ENCODE assay signal across 30 cellular contexts in the genomic region with DNA sequence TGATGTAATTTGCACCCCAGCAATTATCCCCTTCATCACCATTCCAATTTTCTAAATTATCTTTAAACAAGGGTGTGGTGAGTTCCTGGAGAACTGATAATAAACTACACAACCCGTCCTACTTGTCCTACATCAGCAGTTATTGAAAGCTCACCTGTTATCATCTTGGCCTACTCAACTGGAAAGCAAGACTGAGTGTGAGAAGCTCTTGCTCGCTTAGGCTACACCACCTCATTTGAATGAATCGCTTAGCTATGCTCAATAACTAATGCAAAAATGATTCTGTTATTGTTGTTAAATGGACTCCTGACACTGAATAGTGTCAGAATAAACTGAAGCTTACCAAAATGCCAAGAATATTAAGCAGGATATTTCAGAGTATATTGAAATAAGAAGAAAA.
DNase-seq lines count a peak whose midpoint lies in the region; ATAC-seq, FAIRE-seq and TF ChIP-seq lines count a peak whose summit lies in the region.
"Had no signal": no experiment of that assay in that cellular context is flagged by ENCODE, and none has a peak within 500 bp of the region (broad histone marks: within the 10 kb centered on the region; RNA-seq: fewer than 3 reads in every experiment).

No MANE protein-coding gene starts in this region.

- H3K36me3 ChIP-seq in GM12878 (ENCODE audit: control insufficient read depth in 2 of 2, insufficient read depth in 2 of 2, low read length in 1 of 2): no peaks in the 10 kb centered on the region

- peaks cover 0 to 3% of the 10 kb centered on the region in 2 donors for H3K36me3 Mint-ChIP-seq in naive B cell
- H3K36me3 Mint-ChIP-seq: CD4-positive, alpha-beta memory T cell had no signal

- H3K9ac ChIP-seq in GM12878 (ENCODE audit: control insufficient read depth, insufficient read depth, low read length): no peak overlapping the region
- H3K9ac ChIP-seq: KMS-11, SK-N-SH had no signal

- no peaks in the 10 kb centered on the region for H3K4me1 ChIP-seq in GM12878 (ENCODE audit: control insufficient read depth, insufficient read depth, low read length)
- H3K4me1 ChIP-seq: Caco-2 had no signal

- intact Hi-C loops in GM12878 (cut with micrococcal nuclease; ENCODE audit: unreplicated experiment): no loop called here

- ATAC-seq in GM12878: no peak
- peak; percentile 56 to 60 for ATAC-seq in naive B cell (ENCODE audit: low read depth in 2 of 2)
- ATAC-seq in HG03354 (IDR thresholded peaks at IDR 0.05; ENCODE audit: poor library complexity, severe bottlenecking, unreplicated experiment): no peak
- ATAC-seq in GM21381 (IDR thresholded peaks at IDR 0.05; ENCODE audit: unreplicated experiment): no peak
- ATAC-seq: T-helper 17 cell had no signal

- RAD21 ChIA-PET in GM12878 (lab: Charles Lee; ENCODE audit: unreplicated experiment): interaction anchor here (0.7 to 1.0 kb wide), 3 partner anchors 103 to 148 kb away, joined by 3 read pairs; partner anchors contain the start of gene BTG1

- CTCF ChIA-PET in GM12878 (lab: Yijun Ruan, JAX): interaction anchor here (0.6 to 1.5 kb wide), 5 partner anchors 10 to 374 kb away, joined by 3 read pairs; no protein-coding TSS in a partner anchor

- H3K4me3 Mint-ChIP-seq in naive B cell: no peak overlapping the region
- H3K4me3 Mint-ChIP-seq: CD4-positive, alpha-beta memory T cell; T-helper 17 cell had no signal

- in situ Hi-C loops in GM12878 (cut with MboI): no loop called here

- H3K27me3 ChIP-seq in GM12878 (replicated peaks in 1 of 2; ENCODE audit: control insufficient read depth in 2 of 2, insufficient read depth in 2 of 2, low read length in 1 of 2): no peaks in the 10 kb centered on the region

- no peak for TF ChIP-seq RAD21 in GM12878 (IDR thresholded peaks at IDR 0.05; ENCODE audit: insufficient read depth, low read depth, low read length)

- peak overlapping the region in 3 of 6 donors; percentile 13 to 78 (median 57) for H3K27ac Mint-ChIP-seq in naive B cell
- H3K27ac Mint-ChIP-seq: CD4-positive, alpha-beta memory T cell; T-helper 17 cell had no signal

- DNase-seq in GM12891 (ENCODE audit: insufficient read length, low spot score) (no peak), NCI-H526 (lab: John Stamatoyannopoulos, UW) (peak; percentile 64 to 72), GM12878 (ENCODE audit: low read depth, low spot score) (no peak), naive B cell (no peak), NCI-H187 treated with DMSO at 0.1 percent for 48 hours (lab: John Stamatoyannopoulos, UW) (no peak)
- DNase-seq in activated T-cell treated with anti-CD3 and anti-CD28 coated beads, Interleukin-2, amount 50 U/mL, for 48 hours: no peak
- DNase-seq: C1 segment of cervical spinal cord; Caco-2; CD4-positive, alpha-beta memory T cell; DMS79; EL; GDM1; MM.1S; NCI-H1417; NCI-H1694 treated with DMSO at 0.1 percent for 48 hours; NCI-H2081 treated with DMSO at 0.1 percent for 48 hours; NCI-H2171; NCI-H226; NCI-H510A; OCI-M1; SK-N-SH; SW 1271; T-helper 17 cell had no signal

- H3K27me3 Mint-ChIP-seq in naive B cell: no peaks in the 10 kb centered on the region
- H3K27me3 Mint-ChIP-seq: CD4-positive, alpha-beta memory T cell; T-helper 17 cell had no signal

- BruUV-seq in GM12878 (replicated peaks; lab: Mats Ljungman, UMichigan): no TSS peak

- SMC1A ChIA-PET in GM12878 (lab: Charles Lee; ENCODE audit: uncharacterized antibody, unreplicated experiment): interaction anchor here (0.6 to 1.9 kb wide), 8 partner anchors 9 to 262 kb away, joined by 3 to 6 read pairs (median 3); no protein-coding TSS in a partner anchor

- H4K20me1 ChIP-seq in GM12878 (ENCODE audit: control insufficient read depth, insufficient read depth): no peaks in the 10 kb centered on the region

- H3K9me3 ChIP-seq in GM12878 (replicated peaks; ENCODE audit: control insufficient read depth, insufficient read depth, low read length): no peaks in the 10 kb centered on the region
- H3K9me3 ChIP-seq: Caco-2, SK-N-SH had no signal

- POLR2A ChIA-PET in GM12878 (lab: Charles Lee): interaction anchor here (0.7 kb wide), 1 partner anchor 33 kb away, joined by 3 read pairs; no protein-coding TSS in a partner anchor

- WGBS in GM12878 (ENCODE audit: insufficient coverage, insufficient replicate concordance, low lambda C conversion rate, missing lambda C conversion rate): 46% methylated on average over 3 of the region's 3 CpGs

- TF ChIP-seq POLR2A in GM12891 (IDR thresholded peaks at IDR 0.05; ENCODE audit: low read depth, low read length) (no peak), GM12878 (IDR thresholded peaks at IDR 0.05; ENCODE audit: low read depth, low read length) (no peak)

- no peak overlapping the region for H3K27ac ChIP-seq in GM12878 (ENCODE audit: control insufficient read depth, insufficient read depth)
- H3K27ac ChIP-seq: KMS-11 had no signal

- TF ChIP-seq EP300 in GM12878 (IDR thresholded peaks at IDR 0.05; ENCODE audit: borderline replicate concordance in 1 of 2, control insufficient read depth in 1 of 2, low read depth in 2 of 2, low read length in 2 of 2): no peak

- H3K4me1 Mint-ChIP-seq in naive B cell: peaks cover 23 to 38% (median 37%) of the 10 kb centered on the region in 3 donors

- no peak overlapping the region for H3K4me2 ChIP-seq in GM12878 (ENCODE audit: control insufficient read depth, insufficient read depth)
- H3K4me2 ChIP-seq: KMS-11, SK-N-SH had no signal

- no peak overlapping the region for H2AFZ ChIP-seq in GM12878 (ENCODE audit: control insufficient read depth, low read depth, low read length)

- TF ChIP-seq CTCF in GM12878 (IDR thresholded peaks at IDR 0.05 in 2 of 3, conservative IDR thresholded peaks at IDR 0.05 in 1 of 3; ENCODE audit: control insufficient read depth in 2 of 3, extremely low read depth in 1 of 3, insufficient read depth in 1 of 3, low read depth in 3 of 3, low read length in 3 of 3): no peak

- H3K79me2 ChIP-seq in GM12878 (ENCODE audit: control insufficient read depth, insufficient read depth, low read length): no peaks in the 10 kb centered on the region

- no peak overlapping the region for H3K4me3 ChIP-seq in GM12878

- H3K9me3 Mint-ChIP-seq in naive B cell: no peaks in the 10 kb centered on the region

- peak; percentile 78 for FAIRE-seq in GM12891 (lab: Jason Lieb, UNC)
- peak; percentile 31 for FAIRE-seq in GM12878 (lab: Jason Lieb, UNC)
- FAIRE-seq: A204.1, GM12892, H54, RCC 7860 had no signal

TF ChIP-seq in GM12891, 5 proteins besides CTCF, POLR2A, EP300 and RAD21:
- TF ChIP-seq SPI1 (IDR thresholded peaks at IDR 0.05; ENCODE audit: low read depth, low read length): no peak
- no peak for TF ChIP-seq TAF1 (IDR thresholded peaks at IDR 0.05; ENCODE audit: low read depth, low read length)
- TF ChIP-seq PAX5 (IDR thresholded peaks at IDR 0.05; ENCODE audit: insufficient read depth, low read length, severe bottlenecking): no peak

TF ChIP-seq in GM12878, 131 proteins besides CTCF, POLR2A, EP300 and RAD21 (continues in another document):
- TF ChIP-seq SIX5 (IDR thresholded peaks at IDR 0.05; ENCODE audit: low read depth, low read length, severe bottlenecking) (no peak), SRF (IDR thresholded peaks at IDR 0.05; ENCODE audit: low read depth in 2 of 2, low read length in 2 of 2) (no peak), HDGF (IDR thresholded peaks at IDR 0.05) (no peak), MTA2 (IDR thresholded peaks at IDR 0.05; ENCODE audit: low read depth) (no peak), MEF2A (IDR thresholded peaks at IDR 0.05; ENCODE audit: insufficient read depth, low read depth, low read length) (no peak), PAX5 (IDR thresholded peaks at IDR 0.05; ENCODE audit: borderline replicate concordance, low read depth, low read length) (no peak), RAD51 (IDR thresholded peaks at IDR 0.05) (no peak)
- TF ChIP-seq, protein P1, sequence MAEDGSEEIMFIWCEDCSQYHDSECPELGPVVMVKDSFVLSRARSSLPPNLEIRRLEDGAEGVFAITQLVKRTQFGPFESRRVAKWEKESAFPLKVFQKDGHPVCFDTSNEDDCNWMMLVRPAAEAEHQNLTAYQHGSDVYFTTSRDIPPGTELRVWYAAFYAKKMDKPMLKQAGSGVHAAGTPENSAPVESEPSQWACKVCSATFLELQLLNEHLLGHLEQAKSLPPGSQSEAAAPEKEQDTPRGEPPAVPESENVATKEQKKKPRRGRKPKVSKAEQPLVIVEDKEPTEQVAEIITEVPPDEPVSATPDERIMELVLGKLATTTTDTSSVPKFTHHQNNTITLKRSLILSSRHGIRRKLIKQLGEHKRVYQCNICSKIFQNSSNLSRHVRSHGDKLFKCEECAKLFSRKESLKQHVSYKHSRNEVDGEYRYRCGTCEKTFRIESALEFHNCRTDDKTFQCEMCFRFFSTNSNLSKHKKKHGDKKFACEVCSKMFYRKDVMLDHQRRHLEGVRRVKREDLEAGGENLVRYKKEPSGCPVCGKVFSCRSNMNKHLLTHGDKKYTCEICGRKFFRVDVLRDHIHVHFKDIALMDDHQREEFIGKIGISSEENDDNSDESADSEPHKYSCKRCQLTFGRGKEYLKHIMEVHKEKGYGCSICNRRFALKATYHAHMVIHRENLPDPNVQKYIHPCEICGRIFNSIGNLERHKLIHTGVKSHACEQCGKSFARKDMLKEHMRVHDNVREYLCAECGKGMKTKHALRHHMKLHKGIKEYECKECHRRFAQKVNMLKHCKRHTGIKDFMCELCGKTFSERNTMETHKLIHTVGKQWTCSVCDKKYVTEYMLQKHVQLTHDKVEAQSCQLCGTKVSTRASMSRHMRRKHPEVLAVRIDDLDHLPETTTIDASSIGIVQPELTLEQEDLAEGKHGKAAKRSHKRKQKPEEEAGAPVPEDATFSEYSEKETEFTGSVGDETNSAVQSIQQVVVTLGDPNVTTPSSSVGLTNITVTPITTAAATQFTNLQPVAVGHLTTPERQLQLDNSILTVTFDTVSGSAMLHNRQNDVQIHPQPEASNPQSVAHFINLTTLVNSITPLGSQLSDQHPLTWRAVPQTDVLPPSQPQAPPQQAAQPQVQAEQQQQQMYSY (CRISPR knock-in tag; IDR thresholded peaks at IDR 0.05): no peak

Comparison
In these comparisons a context has a peak if more than half of its experiments do, and no peak if none do; other contexts are left out.
1. DNase-seq: peak in NCI-H526 (2 of 2); none in GM12891 (single experiment), GM12878 (single experiment), naive B cell (single experiment), activated T-cell treated with anti-CD3 and anti-CD28 coated beads, Interleukin-2, amount 50 U/mL, for 48 hours (0 of 2) and NCI-H187 treated with DMSO at 0.1 percent for 48 hours (single experiment).
2. ATAC-seq: peak in naive B cell (2 of 2); none in GM12878 (single experiment), HG03354 (single experiment) and GM21381 (single experiment).